Comparison of ENCODE assay signal across 11 cellular contexts in genomic region chr17:19726615-19727376, GRCh38. TPM values are rescaled to one million over a fixed set of nuclear protein-coding genes. Genes with fewer than 3 reads are reported as not detected.
A peak's percentile ranks its signal among the peaks of the same experiment; 100 is the strongest.
DNase-seq lines count a peak whose midpoint lies in the region; ATAC-seq, FAIRE-seq and TF ChIP-seq lines count a peak whose summit lies in the region.
"Had no signal": no experiment of that assay in that cellular context is flagged by ENCODE, and none has a peak within 500 bp of the region (broad histone marks: within the 10 kb centered on the region; RNA-seq: fewer than 3 reads in every experiment).

No MANE protein-coding gene starts in this region.

- no peak for TF ChIP-seq POLR2A in stomach (IDR thresholded peaks at IDR 0.05)

- TF ChIP-seq CTCF in chondrocyte (IDR thresholded peaks at IDR 0.05) (no peak), stomach (IDR thresholded peaks at IDR 0.05) (no peak)

- H3K4me3 Mint-ChIP-seq in chondrocyte (ENCODE audit: unreplicated experiment): no peak overlapping the region

- intact Hi-C loops in stomach (cut with DNase I; ENCODE audit: low total_unique reads): no loop called here

- no peak for TF ChIP-seq EP300 in stomach (IDR thresholded peaks at IDR 0.05)

- WGBS in stomach, 5 donors: 79 to 92% (median 85%) methylated on average over 7 of the region's 7 CpGs

- no peaks in the 10 kb centered on the region for H3K36me3 Mint-ChIP-seq in chondrocyte (ENCODE audit: low read depth)

- H3K9me3 Mint-ChIP-seq in chondrocyte (ENCODE audit: low read depth): no peaks in the 10 kb centered on the region

- no peak for ATAC-seq in HG02981 (IDR thresholded peaks at IDR 0.05; ENCODE audit: unreplicated experiment)

- H3K27ac Mint-ChIP-seq in chondrocyte (ENCODE audit: unreplicated experiment): peak overlapping the region; percentile 80

- H3K4me1 ChIP-seq in stomach: peaks cover 35 to 52% (median 38%) of the 10 kb centered on the region in 4 donors

- no peaks in the 10 kb centered on the region for H3K9me3 ChIP-seq in stomach

- peak; percentile 31 for FAIRE-seq in HTR-8/SVneo (lab: Jason Lieb, UNC)

- no peak overlapping the region for H3K4me3 ChIP-seq in stomach

- DNase-seq in HTR-8/SVneo (ENCODE audit: insufficient read length, low spot score) (no peak), chondrocyte (ENCODE audit: low spot score) (no peak), stomach (no peak), NCI-H82 treated with DMSO at 0.1 percent for 48 hours (lab: John Stamatoyannopoulos, UW; ENCODE audit: unreplicated experiment) (no peak), EL (no peak), NCI-H2107 treated with DMSO at 0.1 percent for 48 hours (lab: John Stamatoyannopoulos, UW; ENCODE audit: unreplicated experiment) (no peak)
- DNase-seq: DMS 273 treated with DMSO at 0.1 percent for 48 hours; Kasumi-1; stimulated activated naive CD4-positive, alpha-beta T cell treated with Interleukin-2 at 50 U/mL for 16 hours had no signal

- H3K36me3 ChIP-seq in stomach: no peaks in the 10 kb centered on the region

- H3K27ac ChIP-seq in layer of hippocampus (ENCODE audit: low read depth, low read length): peak overlapping the region; percentile 99
- H3K27ac ChIP-seq in stomach: peak overlapping the region; percentile 38 to 87 (median 82)

- no peaks in the 10 kb centered on the region for H3K27me3 ChIP-seq in layer of hippocampus (ENCODE audit: control insufficient read depth, insufficient read depth, low read length)
- H3K27me3 ChIP-seq in stomach: no peaks in the 10 kb centered on the region

- H3K27me3 Mint-ChIP-seq in chondrocyte (ENCODE audit: low read depth): peaks cover 2% of the 10 kb centered on the region

- peaks cover 25% of the 10 kb centered on the region for H3K4me1 Mint-ChIP-seq in chondrocyte (ENCODE audit: low read depth)

RNA-seq across cellular contexts. Expression of gene SLC47A2, which starts 10.4 kb away (rescaled TPM):
- total RNA-seq in chondrocyte: not detected in 3 replicates
- total RNA-seq in stomach: not detected
- polyA plus RNA-seq in stomach: under 1 TPM in 1 of 3 donors, not detected in 2; 0.78 TPM

RNA-seq across cellular contexts. Expression of gene ALDH3A1, which starts 21.3 kb away (rescaled TPM):
- total RNA-seq in chondrocyte: 1.6 TPM in 1 of 3 replicates, not detected in the others
- total RNA-seq in stomach: 100 to 1,000 TPM in 3 of 5 donors, 10 to 100 TPM in 1, 1 to 10 TPM in 1; 5.8 to 689 (median 187) TPM
- 100 to 1,000 TPM in 2 of 3 donors, 10 to 100 TPM in 1; 31.0 to 332 (median 102) TPM for polyA plus RNA-seq in stomach
